Comparison of ENCODE assay signal across 11 cellular contexts in genomic region chrX:105975382-105975781, GRCh38.
A peak's percentile ranks its signal among the peaks of the same experiment; 100 is the strongest.
DNase-seq lines count a peak whose midpoint lies in the region; ATAC-seq, FAIRE-seq and TF ChIP-seq lines count a peak whose summit lies in the region.
"Had no signal": no experiment of that assay in that cellular context is flagged by ENCODE, and none has a peak within 500 bp of the region (broad histone marks: within the 10 kb centered on the region; RNA-seq: fewer than 3 reads in every experiment).

No MANE protein-coding gene starts in this region.

- TF ChIP-seq CTCF in HEK293 (tag by site-specific recombination; IDR thresholded peaks at IDR 0.05): no peak
- peak in 2 of 4 donors; percentile 7 to 15 for TF ChIP-seq CTCF in pancreas (IDR thresholded peaks at IDR 0.05)
- no peak for TF ChIP-seq CTCF in GM13976 (IDR thresholded peaks at IDR 0.05; ENCODE audit: borderline replicate concordance, control extremely low read depth, extremely low read depth, insufficient read depth, missing control alignments)

- ATAC-seq in pancreas (peak in 3 of 4 donors; percentile 43 to 64 (median 60)), HG03571 (IDR thresholded peaks at IDR 0.05; ENCODE audit: unreplicated experiment) (no peak)

- H3K27ac ChIP-seq in HEK293 (ENCODE audit: extremely low read depth, low read depth, low read length) (no peak overlapping the region), pancreas (no peak overlapping the region)
- H3K27ac ChIP-seq: coronary artery had no signal

- peak; percentile 93 for FAIRE-seq in pancreas (lab: Jason Lieb, UNC)

- DNase-seq in RKO (ENCODE audit: low spot score) (peak; percentile 58), fibroblast of the conjunctiva (ENCODE audit: low read depth) (peak; percentile 13), pancreas (no peak), NCI-H146 (lab: John Stamatoyannopoulos, UW) (no peak), GM13976 (ENCODE audit: low spot score) (no peak)
- DNase-seq: DND-41, NCI-H1694 had no signal

- H3K9me3 ChIP-seq in HEK293 (ENCODE audit: control insufficient read depth, insufficient read depth, low read depth, low read length) (no peaks in the 10 kb centered on the region; the same call in 1 of the 2 replicates), pancreas (no peaks in the 10 kb centered on the region)
- H3K9me3 ChIP-seq: HAP-1 had no signal

- POLR2A ChIA-PET in HEK293 (lab: Yijun Ruan, JAX): no interaction called here

- CTCF ChIA-PET in HEK293 (lab: Yijun Ruan, JAX): interaction anchor here (0.6 to 1.0 kb wide), 3 partner anchors 64 to 386 kb away, joined by 3 to 4 read pairs (median 3); no protein-coding TSS in a partner anchor

- in situ Hi-C loops in GM13976 (cut with MboI; ENCODE audit: low sequenced_read_pairs, unreplicated experiment): no loop called here

- intact Hi-C loops in pancreas (cut with DNase I): no loop called here

- H3K4me1 ChIP-seq in HEK293 (ENCODE audit: control insufficient read depth, insufficient read depth, low read length): no peaks in the 10 kb centered on the region
- no peaks in the 10 kb centered on the region for H3K4me1 ChIP-seq in pancreas
- H3K4me1 ChIP-seq: HAP-1 had no signal

- H3K36me3 ChIP-seq in HEK293 (ENCODE audit: control insufficient read depth in 2 of 2, insufficient read depth in 1 of 2, low read length in 2 of 2) (no peaks in the 10 kb centered on the region), pancreas (no peaks in the 10 kb centered on the region)
- H3K36me3 ChIP-seq: HAP-1 had no signal

- no peaks in the 10 kb centered on the region for H3K27me3 ChIP-seq in pancreas

- H3K4me3 ChIP-seq in HEK293 (ENCODE audit: low read depth, low read length): no peak overlapping the region
- no peak overlapping the region for H3K4me3 ChIP-seq in pancreas
- H3K4me3 ChIP-seq: coronary artery, HAP-1 had no signal

TF ChIP-seq in HEK293, 187 proteins besides CTCF, POLR2A, EP300 and RAD21:
- TF ChIP-seq ZNF654 (tag by site-specific recombination; IDR thresholded peaks at IDR 0.05; ENCODE audit: low read depth) (peak; percentile 31), ZNF18 (tag by site-specific recombination; IDR thresholded peaks at IDR 0.05) (no peak)

Comparison
In these comparisons a context has a peak if more than half of its experiments do, and no peak if none do; other contexts are left out.
1. DNase-seq: peak in RKO (single experiment) and fibroblast of the conjunctiva (single experiment); none in pancreas (0 of 6), NCI-H146 (single experiment) and GM13976 (single experiment).